1 cellular context compared by ENCODE assay signal in genomic region chr7:6008668-6009611, GRCh38.
TF ChIP-seq lines count a peak whose summit lies in the region.

AIMP2 (plus strand) TSS chr7:6009272; CDS start chr7:6009364, 92 bp downstream.
PMS2 (minus strand) TSS chr7:6009049; CDS start chr7:6009019, 30 bp downstream.

TF ChIP-seq in HepG2, 621 proteins besides CTCF, POLR2A, EP300 and RAD21 (continued from another document and continues in another):
- no peak for TF ChIP-seq BCLAF1 (IDR thresholded peaks at IDR 0.05)
- peak; percentile 95 for TF ChIP-seq PBX3 (CRISPR knock-in tag; IDR thresholded peaks at IDR 0.05; ENCODE audit: borderline replicate concordance)
- peak; percentile 98 for TF ChIP-seq HOXD1 (CRISPR knock-in tag; IDR thresholded peaks at IDR 0.05)
- TF ChIP-seq STAT5B (CRISPR knock-in tag; IDR thresholded peaks at IDR 0.05): 0 out of 2 replicates have a peak, but pooled peaks have one; percentile 90
- TF ChIP-seq ZNF572 (CRISPR knock-in tag; IDR thresholded peaks at IDR 0.05): peak; percentile 97
- TF ChIP-seq E2F2 (CRISPR knock-in tag; IDR thresholded peaks at IDR 0.05; ENCODE audit: borderline replicate concordance): peak; percentile 93; the same call in 1 of the 2 replicates
- TF ChIP-seq KDM5A (IDR thresholded peaks at IDR 0.05; ENCODE audit: borderline replicate concordance, low read length): no peak; the same call in 1 of the 2 replicates
- peak; percentile 94 for TF ChIP-seq GABPB1 (CRISPR knock-in tag; IDR thresholded peaks at IDR 0.05)
- TF ChIP-seq TSC22D2 (CRISPR knock-in tag; IDR thresholded peaks at IDR 0.05; ENCODE audit: borderline replicate concordance): peak; percentile 97
- no peak for TF ChIP-seq LCORL (IDR thresholded peaks at IDR 0.05)
- TF ChIP-seq LCORL (CRISPR knock-in tag; IDR thresholded peaks at IDR 0.05): peak; percentile 77
- TF ChIP-seq ZNF431 (CRISPR knock-in tag; IDR thresholded peaks at IDR 0.05; ENCODE audit: borderline replicate concordance, low read depth): peak; percentile 99
- peak; percentile 81 for TF ChIP-seq E2F5 (CRISPR knock-in tag; conservative IDR thresholded peaks at IDR 0.05)
- peak; percentile 97 for TF ChIP-seq ZNF232 (CRISPR knock-in tag; IDR thresholded peaks at IDR 0.05; ENCODE audit: borderline replicate concordance)
- peak; percentile 91; the same call in 1 of the 2 replicates for TF ChIP-seq KDM4B (CRISPR knock-in tag; IDR thresholded peaks at IDR 0.05)
- TF ChIP-seq FOXP4 (CRISPR knock-in tag; IDR thresholded peaks at IDR 0.05): no peak; the same call in none of the 2 replicates
- TF ChIP-seq FOXK2 (IDR thresholded peaks at IDR 0.05): peak; percentile 21; the same call in 1 of the 2 replicates
- TF ChIP-seq ATAD3A (CRISPR knock-in tag; IDR thresholded peaks at IDR 0.05): peak; percentile 60; the same call in 1 of the 2 replicates
- peak; percentile 97; the same call in 1 of the 2 replicates for TF ChIP-seq ZNF569 (CRISPR knock-in tag; IDR thresholded peaks at IDR 0.05; ENCODE audit: borderline replicate concordance)
- TF ChIP-seq HINFP (CRISPR knock-in tag; IDR thresholded peaks at IDR 0.05; ENCODE audit: low read depth): peak; percentile 95; the same call in 1 of the 2 replicates
- TF ChIP-seq AGO1 (IDR thresholded peaks at IDR 0.05; ENCODE audit: low read depth, low read length, poor library complexity, severe bottlenecking): peak; percentile 58
- TF ChIP-seq CBX1 (IDR thresholded peaks at IDR 0.05; ENCODE audit: low read depth): peak; percentile 17
- peak; percentile 98 for TF ChIP-seq TERF1 (CRISPR knock-in tag; IDR thresholded peaks at IDR 0.05)
- TF ChIP-seq REL (CRISPR knock-in tag; conservative IDR thresholded peaks at IDR 0.05): peak; percentile 99
- no peak; the same call in none of the 2 replicates for TF ChIP-seq JUN (CRISPR knock-in tag; IDR thresholded peaks at IDR 0.05)
- no peak for TF ChIP-seq U2AF1 (optimal IDR thresholded peaks at IDR 0.05; ENCODE audit: low read depth, low read length)
- peak; percentile 61 for TF ChIP-seq FOSL2 (CRISPR knock-in tag; IDR thresholded peaks at IDR 0.05)
- no peak; the same call in 1 of the 2 replicates for TF ChIP-seq SOX13 (IDR thresholded peaks at IDR 0.05)
- TF ChIP-seq SOX13 (CRISPR knock-in tag; conservative IDR thresholded peaks at IDR 0.05 in 1 of 2, IDR thresholded peaks at IDR 0.05 in 1 of 2): peak; percentile 20 to 67; a peak in 1 of 4 replicates
- TF ChIP-seq ZNF317 (CRISPR knock-in tag; IDR thresholded peaks at IDR 0.05): peak; percentile 90
- peak; percentile 98 for TF ChIP-seq ZBTB4 (CRISPR knock-in tag; IDR thresholded peaks at IDR 0.05; ENCODE audit: borderline replicate concordance)
- peak; percentile 12 for TF ChIP-seq GMEB2 (CRISPR knock-in tag; IDR thresholded peaks at IDR 0.05; ENCODE audit: low read depth)
- no peak for TF ChIP-seq NBN (conservative IDR thresholded peaks at IDR 0.05)
- peak; percentile 93 for TF ChIP-seq HOXA3 (CRISPR knock-in tag; IDR thresholded peaks at IDR 0.05)
- peak; percentile 83; the same call in 1 of the 2 replicates for TF ChIP-seq ZNF263 (CRISPR knock-in tag; IDR thresholded peaks at IDR 0.05)
- peak; percentile 100 for TF ChIP-seq ZNF704 (CRISPR knock-in tag; IDR thresholded peaks at IDR 0.05; ENCODE audit: borderline replicate concordance)
- TF ChIP-seq ZSCAN30 (CRISPR knock-in tag; IDR thresholded peaks at IDR 0.05): peak; percentile 91
- TF ChIP-seq ZUFSP (CRISPR knock-in tag; IDR thresholded peaks at IDR 0.05; ENCODE audit: borderline replicate concordance): no peak
- TF ChIP-seq ISL2 (CRISPR knock-in tag; IDR thresholded peaks at IDR 0.05): peak; percentile 85
- peak; percentile 100 for TF ChIP-seq EED (CRISPR knock-in tag; IDR thresholded peaks at IDR 0.05)
- TF ChIP-seq SNAI1 (CRISPR knock-in tag; IDR thresholded peaks at IDR 0.05; ENCODE audit: borderline replicate concordance): peak; percentile 99
